1 cellular context compared by ENCODE assay signal in the genomic region with DNA sequence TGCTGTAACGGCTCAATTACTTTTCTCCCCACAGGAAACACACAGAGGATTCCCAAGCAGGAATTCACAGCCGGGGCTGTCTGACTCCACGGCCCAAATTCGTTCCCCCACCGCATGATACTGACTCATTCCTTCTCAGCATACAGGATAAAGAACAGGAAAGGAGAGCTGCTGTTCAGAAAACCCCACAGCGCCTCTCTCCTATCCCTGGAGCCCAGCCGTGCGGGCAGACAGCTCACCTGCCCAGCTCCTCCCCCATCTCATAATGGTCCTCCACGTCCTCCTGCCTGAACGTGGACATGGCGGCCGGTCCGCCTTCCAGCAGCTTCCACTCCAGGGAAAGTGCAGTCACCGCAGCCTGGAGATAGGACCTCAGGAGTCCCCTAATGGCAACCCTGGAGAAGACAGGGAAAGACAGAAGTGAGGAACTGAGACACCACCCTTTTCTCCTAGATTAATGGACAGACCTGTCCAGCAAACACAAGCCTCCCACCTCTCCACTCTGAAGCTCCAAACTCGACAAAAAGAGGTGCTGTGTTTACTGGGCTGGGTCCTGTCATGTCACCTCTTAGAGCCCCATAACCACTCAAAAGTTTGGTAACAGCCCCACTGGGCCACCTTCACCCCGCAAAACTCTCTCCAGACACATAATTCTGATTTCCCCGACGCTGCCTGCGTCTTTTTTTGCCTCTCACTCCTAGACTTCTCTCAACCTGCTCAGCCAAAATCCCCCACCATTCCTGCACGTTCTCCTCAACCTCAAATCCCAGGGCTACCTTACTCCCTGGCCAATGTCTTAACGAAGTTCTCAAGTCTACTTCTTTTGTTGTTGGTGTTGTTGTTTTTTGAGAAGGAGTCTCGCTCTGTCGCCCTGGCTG.
TF ChIP-seq lines count a peak whose summit lies in the region.

No MANE protein-coding gene starts in this region.

TF ChIP-seq in HepG2, 621 proteins besides CTCF, POLR2A, EP300 and RAD21 (continued from another document and continues in another):
- TF ChIP-seq, protein P1, sequence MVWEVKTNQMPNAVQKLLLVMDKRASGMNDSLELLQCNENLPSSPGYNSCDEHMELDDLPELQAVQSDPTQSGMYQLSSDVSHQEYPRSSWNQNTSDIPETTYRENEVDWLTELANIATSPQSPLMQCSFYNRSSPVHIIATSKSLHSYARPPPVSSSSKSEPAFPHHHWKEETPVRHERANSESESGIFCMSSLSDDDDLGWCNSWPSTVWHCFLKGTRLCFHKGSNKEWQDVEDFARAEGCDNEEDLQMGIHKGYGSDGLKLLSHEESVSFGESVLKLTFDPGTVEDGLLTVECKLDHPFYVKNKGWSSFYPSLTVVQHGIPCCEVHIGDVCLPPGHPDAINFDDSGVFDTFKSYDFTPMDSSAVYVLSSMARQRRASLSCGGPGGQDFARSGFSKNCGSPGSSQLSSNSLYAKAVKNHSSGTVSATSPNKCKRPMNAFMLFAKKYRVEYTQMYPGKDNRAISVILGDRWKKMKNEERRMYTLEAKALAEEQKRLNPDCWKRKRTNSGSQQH (CRISPR knock-in tag; IDR thresholded peaks at IDR 0.05; ENCODE audit: low read depth): no peak
- no peak for TF ChIP-seq HDAC6 (IDR thresholded peaks at IDR 0.05; ENCODE audit: low read depth, low read length)
- TF ChIP-seq PITX1 (CRISPR knock-in tag; IDR thresholded peaks at IDR 0.05): no peak
- 0 out of 2 replicates have a peak, but pooled peaks have one; percentile 23 for TF ChIP-seq ZNF768 (CRISPR knock-in tag; IDR thresholded peaks at IDR 0.05)
- TF ChIP-seq SP140L (CRISPR knock-in tag; IDR thresholded peaks at IDR 0.05; ENCODE audit: borderline replicate concordance): no peak
- no peak for TF ChIP-seq ZC3H13 (CRISPR knock-in tag; IDR thresholded peaks at IDR 0.05)
- TF ChIP-seq ZNF124 (CRISPR knock-in tag; IDR thresholded peaks at IDR 0.05): no peak
- TF ChIP-seq, protein P2, sequence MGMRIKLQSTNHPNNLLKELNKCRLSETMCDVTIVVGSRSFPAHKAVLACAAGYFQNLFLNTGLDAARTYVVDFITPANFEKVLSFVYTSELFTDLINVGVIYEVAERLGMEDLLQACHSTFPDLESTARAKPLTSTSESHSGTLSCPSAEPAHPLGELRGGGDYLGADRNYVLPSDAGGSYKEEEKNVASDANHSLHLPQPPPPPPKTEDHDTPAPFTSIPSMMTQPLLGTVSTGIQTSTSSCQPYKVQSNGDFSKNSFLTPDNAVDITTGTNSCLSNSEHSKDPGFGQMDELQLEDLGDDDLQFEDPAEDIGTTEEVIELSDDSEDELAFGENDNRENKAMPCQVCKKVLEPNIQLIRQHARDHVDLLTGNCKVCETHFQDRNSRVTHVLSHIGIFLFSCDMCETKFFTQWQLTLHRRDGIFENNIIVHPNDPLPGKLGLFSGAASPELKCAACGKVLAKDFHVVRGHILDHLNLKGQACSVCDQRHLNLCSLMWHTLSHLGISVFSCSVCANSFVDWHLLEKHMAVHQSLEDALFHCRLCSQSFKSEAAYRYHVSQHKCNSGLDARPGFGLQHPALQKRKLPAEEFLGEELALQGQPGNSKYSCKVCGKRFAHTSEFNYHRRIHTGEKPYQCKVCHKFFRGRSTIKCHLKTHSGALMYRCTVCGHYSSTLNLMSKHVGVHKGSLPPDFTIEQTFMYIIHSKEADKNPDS (CRISPR knock-in tag; IDR thresholded peaks at IDR 0.05): no peak
- no peak for TF ChIP-seq RFXAP (CRISPR knock-in tag; IDR thresholded peaks at IDR 0.05; ENCODE audit: borderline replicate concordance)
- no peak for TF ChIP-seq ZMYM2 (CRISPR knock-in tag; IDR thresholded peaks at IDR 0.05)
- TF ChIP-seq HOXA7 (CRISPR knock-in tag; IDR thresholded peaks at IDR 0.05): no peak
- TF ChIP-seq SKI (IDR thresholded peaks at IDR 0.05; ENCODE audit: partially characterized antibody): no peak
- no peak for TF ChIP-seq TBX3 (IDR thresholded peaks at IDR 0.05; ENCODE audit: borderline replicate concordance)
- TF ChIP-seq ZNF883 (CRISPR knock-in tag; IDR thresholded peaks at IDR 0.05; ENCODE audit: not compliant biosample characterization): no peak
- TF ChIP-seq YY1 (IDR thresholded peaks at IDR 0.05; ENCODE audit: insufficient read depth, insufficient replicate concordance, low read depth, low read length): peak; percentile 50
- no peak for TF ChIP-seq FOXK1 (CRISPR knock-in tag; IDR thresholded peaks at IDR 0.05; ENCODE audit: borderline replicate concordance, low read depth)
- TF ChIP-seq POLR2AphosphoS2 (IDR thresholded peaks at IDR 0.05; ENCODE audit: low read depth, low read length): no peak
- no peak for TF ChIP-seq WIZ (CRISPR knock-in tag; IDR thresholded peaks at IDR 0.05)
- no peak for TF ChIP-seq ZNF703 (CRISPR knock-in tag; IDR thresholded peaks at IDR 0.05; ENCODE audit: borderline replicate concordance)
- no peak for TF ChIP-seq ZNF12 (CRISPR knock-in tag; IDR thresholded peaks at IDR 0.05)
- TF ChIP-seq ZNF75D (CRISPR knock-in tag; IDR thresholded peaks at IDR 0.05; ENCODE audit: borderline replicate concordance): no peak
- TF ChIP-seq ZNF746 (CRISPR knock-in tag; IDR thresholded peaks at IDR 0.05): no peak
- TF ChIP-seq, protein P3, sequence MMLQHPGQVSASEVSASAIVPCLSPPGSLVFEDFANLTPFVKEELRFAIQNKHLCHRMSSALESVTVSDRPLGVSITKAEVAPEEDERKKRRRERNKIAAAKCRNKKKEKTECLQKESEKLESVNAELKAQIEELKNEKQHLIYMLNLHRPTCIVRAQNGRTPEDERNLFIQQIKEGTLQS (CRISPR knock-in tag; IDR thresholded peaks at IDR 0.05): no peak
- TF ChIP-seq STAG1 (CRISPR knock-in tag; IDR thresholded peaks at IDR 0.05): no peak; the same call in 1 of the 2 replicates
- peak; percentile 20; the same call in 1 of the 2 replicates for TF ChIP-seq UBTF (CRISPR knock-in tag; IDR thresholded peaks at IDR 0.05)
- TF ChIP-seq ZNF326 (CRISPR knock-in tag; IDR thresholded peaks at IDR 0.05; ENCODE audit: borderline replicate concordance): no peak
- no peak for TF ChIP-seq ZFP36 (IDR thresholded peaks at IDR 0.05; ENCODE audit: borderline replicate concordance, low read depth, low read length, partially characterized antibody)
- no peak for TF ChIP-seq CREB1 (IDR thresholded peaks at IDR 0.05)
- no peak for TF ChIP-seq CREB1 (CRISPR knock-in tag; IDR thresholded peaks at IDR 0.05)
- no peak for TF ChIP-seq ZNF337 (CRISPR knock-in tag; IDR thresholded peaks at IDR 0.05; ENCODE audit: borderline replicate concordance, low read depth)
- TF ChIP-seq, protein P4, sequence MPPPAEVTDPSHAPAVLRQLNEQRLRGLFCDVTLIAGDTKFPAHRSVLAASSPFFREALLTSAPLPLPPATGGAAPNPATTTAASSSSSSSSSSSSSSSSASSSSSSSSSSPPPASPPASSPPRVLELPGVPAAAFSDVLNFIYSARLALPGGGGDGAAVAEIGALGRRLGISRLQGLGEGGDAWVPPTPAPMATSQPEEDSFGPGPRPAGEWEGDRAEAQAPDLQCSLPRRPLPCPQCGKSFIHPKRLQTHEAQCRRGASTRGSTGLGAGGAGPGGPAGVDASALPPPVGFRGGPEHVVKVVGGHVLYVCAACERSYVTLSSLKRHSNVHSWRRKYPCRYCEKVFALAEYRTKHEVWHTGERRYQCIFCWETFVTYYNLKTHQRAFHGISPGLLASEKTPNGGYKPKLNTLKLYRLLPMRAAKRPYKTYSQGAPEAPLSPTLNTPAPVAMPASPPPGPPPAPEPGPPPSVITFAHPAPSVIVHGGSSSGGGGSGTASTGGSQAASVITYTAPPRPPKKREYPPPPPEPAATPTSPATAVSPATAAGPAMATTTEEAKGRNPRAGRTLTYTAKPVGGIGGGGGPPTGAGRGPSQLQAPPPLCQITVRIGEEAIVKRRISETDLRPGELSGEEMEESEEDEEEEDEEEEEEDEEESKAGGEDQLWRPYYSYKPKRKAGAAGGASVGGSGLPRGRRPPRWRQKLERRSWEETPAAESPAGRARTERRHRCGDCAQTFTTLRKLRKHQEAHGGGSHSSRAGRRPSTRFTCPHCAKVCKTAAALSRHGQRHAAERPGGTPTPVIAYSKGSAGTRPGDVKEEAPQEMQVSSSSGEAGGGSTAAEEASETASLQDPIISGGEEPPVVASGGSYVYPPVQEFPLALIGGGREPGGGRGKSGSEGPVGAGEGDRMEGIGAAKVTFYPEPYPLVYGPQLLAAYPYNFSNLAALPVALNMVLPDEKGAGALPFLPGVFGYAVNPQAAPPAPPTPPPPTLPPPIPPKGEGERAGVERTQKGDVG (CRISPR knock-in tag; IDR thresholded peaks at IDR 0.05; ENCODE audit: borderline replicate concordance): 0 out of 2 replicates have a peak, but pooled peaks have one; percentile 26
- TF ChIP-seq, protein P5, sequence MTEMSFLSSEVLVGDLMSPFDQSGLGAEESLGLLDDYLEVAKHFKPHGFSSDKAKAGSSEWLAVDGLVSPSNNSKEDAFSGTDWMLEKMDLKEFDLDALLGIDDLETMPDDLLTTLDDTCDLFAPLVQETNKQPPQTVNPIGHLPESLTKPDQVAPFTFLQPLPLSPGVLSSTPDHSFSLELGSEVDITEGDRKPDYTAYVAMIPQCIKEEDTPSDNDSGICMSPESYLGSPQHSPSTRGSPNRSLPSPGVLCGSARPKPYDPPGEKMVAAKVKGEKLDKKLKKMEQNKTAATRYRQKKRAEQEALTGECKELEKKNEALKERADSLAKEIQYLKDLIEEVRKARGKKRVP (CRISPR knock-in tag; IDR thresholded peaks at IDR 0.05): no peak
- TF ChIP-seq ZNF501 (CRISPR knock-in tag; IDR thresholded peaks at IDR 0.05): peak; percentile 52; the same call in 1 of the 2 replicates
- TF ChIP-seq, protein P6, sequence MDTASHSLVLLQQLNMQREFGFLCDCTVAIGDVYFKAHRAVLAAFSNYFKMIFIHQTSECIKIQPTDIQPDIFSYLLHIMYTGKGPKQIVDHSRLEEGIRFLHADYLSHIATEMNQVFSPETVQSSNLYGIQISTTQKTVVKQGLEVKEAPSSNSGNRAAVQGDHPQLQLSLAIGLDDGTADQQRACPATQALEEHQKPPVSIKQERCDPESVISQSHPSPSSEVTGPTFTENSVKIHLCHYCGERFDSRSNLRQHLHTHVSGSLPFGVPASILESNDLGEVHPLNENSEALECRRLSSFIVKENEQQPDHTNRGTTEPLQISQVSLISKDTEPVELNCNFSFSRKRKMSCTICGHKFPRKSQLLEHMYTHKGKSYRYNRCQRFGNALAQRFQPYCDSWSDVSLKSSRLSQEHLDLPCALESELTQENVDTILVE (CRISPR knock-in tag; IDR thresholded peaks at IDR 0.05): no peak
- no peak for TF ChIP-seq ZNF878 (CRISPR knock-in tag; IDR thresholded peaks at IDR 0.05)
- 0 out of 2 replicates have a peak, but pooled peaks have one; percentile 60 for TF ChIP-seq ZNF792 (CRISPR knock-in tag; IDR thresholded peaks at IDR 0.05)
- TF ChIP-seq, protein P7, sequence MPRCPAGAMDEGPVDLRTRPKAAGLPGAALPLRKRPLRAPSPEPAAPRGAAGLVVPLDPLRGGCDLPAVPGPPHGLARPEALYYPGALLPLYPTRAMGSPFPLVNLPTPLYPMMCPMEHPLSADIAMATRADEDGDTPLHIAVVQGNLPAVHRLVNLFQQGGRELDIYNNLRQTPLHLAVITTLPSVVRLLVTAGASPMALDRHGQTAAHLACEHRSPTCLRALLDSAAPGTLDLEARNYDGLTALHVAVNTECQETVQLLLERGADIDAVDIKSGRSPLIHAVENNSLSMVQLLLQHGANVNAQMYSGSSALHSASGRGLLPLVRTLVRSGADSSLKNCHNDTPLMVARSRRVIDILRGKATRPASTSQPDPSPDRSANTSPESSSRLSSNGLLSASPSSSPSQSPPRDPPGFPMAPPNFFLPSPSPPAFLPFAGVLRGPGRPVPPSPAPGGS (CRISPR knock-in tag; IDR thresholded peaks at IDR 0.05): no peak
- no peak for TF ChIP-seq TRAFD1 (CRISPR knock-in tag; IDR thresholded peaks at IDR 0.05; ENCODE audit: borderline replicate concordance)
- no peak for TF ChIP-seq NFE2L2 (IDR thresholded peaks at IDR 0.05; ENCODE audit: low read length)
- TF ChIP-seq ZNF430 (CRISPR knock-in tag; IDR thresholded peaks at IDR 0.05): no peak
- no peak for TF ChIP-seq ZBTB3 (CRISPR knock-in tag; IDR thresholded peaks at IDR 0.05; ENCODE audit: borderline replicate concordance, low read depth)
- no peak for TF ChIP-seq GATAD1 (CRISPR knock-in tag; IDR thresholded peaks at IDR 0.05)
- TF ChIP-seq ZNF510 (CRISPR knock-in tag; IDR thresholded peaks at IDR 0.05; ENCODE audit: low read depth): no peak
- no peak for TF ChIP-seq ZNF776 (CRISPR knock-in tag; IDR thresholded peaks at IDR 0.05)
- no peak for TF ChIP-seq ZNF264 (CRISPR knock-in tag; IDR thresholded peaks at IDR 0.05)
- TF ChIP-seq ZNF530 (CRISPR knock-in tag; IDR thresholded peaks at IDR 0.05; ENCODE audit: low read depth): no peak
